13 cellular contexts compared by ENCODE assay signal in the genomic region with DNA sequence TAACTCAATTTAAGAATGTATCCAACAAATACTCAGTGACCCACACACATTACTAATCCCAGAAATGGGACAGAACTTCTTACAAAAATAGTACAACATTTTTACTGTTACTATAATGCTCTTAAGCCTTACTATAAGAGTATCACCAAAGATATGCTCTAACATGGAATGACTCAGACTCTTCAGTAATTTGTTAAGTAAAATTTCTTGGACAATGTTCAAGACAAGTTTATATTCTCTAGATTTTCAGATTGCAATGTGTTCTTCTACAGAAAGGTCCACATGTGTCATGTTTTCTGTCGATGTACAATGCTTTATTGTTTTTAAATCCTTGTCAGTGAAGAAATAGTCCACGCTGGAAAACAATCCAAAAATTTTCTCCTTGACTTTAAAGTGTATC.
DNase-seq lines count a peak whose midpoint lies in the region; ATAC-seq and TF ChIP-seq lines count a peak whose summit lies in the region.
"Had no signal": no experiment of that assay in that cellular context is flagged by ENCODE, and none has a peak within 500 bp of the region (broad histone marks: within the 10 kb centered on the region; RNA-seq: fewer than 3 reads in every experiment).

No MANE protein-coding gene starts in this region.

- no peaks in the 10 kb centered on the region for H3F3A ChIP-seq in GM23248 (ENCODE audit: insufficient read depth)

- H3K9me2 ChIP-seq in GM23248 (ENCODE audit: insufficient read depth) (no peaks in the 10 kb centered on the region), Karpas-422 (replicated peaks; ENCODE audit: insufficient read depth, low read length) (no peaks in the 10 kb centered on the region)

- no peaks in the 10 kb centered on the region for H3K4me1 ChIP-seq in GM23248 (ENCODE audit: insufficient read depth)
- peaks cover 33% of the 10 kb centered on the region for H3K4me1 ChIP-seq in Karpas-422 (ENCODE audit: low read length)
- H3K4me1 ChIP-seq: BE2C had no signal

- ATAC-seq in HG02884 (IDR thresholded peaks at IDR 0.05; ENCODE audit: unreplicated experiment) = no peak

- H2AFZ ChIP-seq in GM23248 (no peak overlapping the region), Karpas-422 (ENCODE audit: low read length) (no peak overlapping the region)

- H3K27ac ChIP-seq in GM23248 (no peak overlapping the region), Karpas-422 (ENCODE audit: low read length) (no peak overlapping the region)

- H3K9ac ChIP-seq in GM23248 (no peak overlapping the region), Karpas-422 (ENCODE audit: low read length) (no peak overlapping the region)

- H3K4me2 ChIP-seq in GM23248 (ENCODE audit: unreplicated experiment) = no peak overlapping the region
- H3K4me2 ChIP-seq in Karpas-422 (ENCODE audit: low read depth, low read length, poor library complexity, severe bottlenecking) = peak overlapping the region; percentile 20

- no peaks in the 10 kb centered on the region for H3K79me2 ChIP-seq in GM23248 (ENCODE audit: insufficient read depth)
- no peaks in the 10 kb centered on the region for H3K79me2 ChIP-seq in Karpas-422 (ENCODE audit: low read length)

- H4K20me1 ChIP-seq in GM23248 (ENCODE audit: insufficient read depth) (no peaks in the 10 kb centered on the region), Karpas-422 (ENCODE audit: insufficient read depth, low read depth, low read length) (no peaks in the 10 kb centered on the region)

- no peak for TF ChIP-seq CTCF in choroid plexus epithelial cell (conservative IDR thresholded peaks at IDR 0.05; ENCODE audit: low read depth, low read length)

- H3K9me3 ChIP-seq in GM23248 (ENCODE audit: low read depth) (no peaks in the 10 kb centered on the region), Karpas-422 (ENCODE audit: low read length) (no peaks in the 10 kb centered on the region)
- H3K9me3 ChIP-seq: BE2C had no signal

- DNase-seq in GM23248 (peak; percentile 2), Karpas-422 (no peak), choroid plexus epithelial cell (ENCODE audit: low read depth) (peak; percentile 37), iris pigment epithelial cell (ENCODE audit: low read depth) (peak; percentile 61), ACHN (no peak)
- no peak for DNase-seq in stimulated activated CD4-positive, alpha-beta T cell treated with anti-CD3 and anti-CD28 coated beads, Interleukin-2, amount 100 ng/mL, for 48 hours
- DNase-seq: BE2C; C1 segment of cervical spinal cord; CD4-positive, CD25-positive, alpha-beta regulatory T cell; CD8-positive, alpha-beta memory T cell; COR-L47; H9 had no signal

- 43 to 54% methylated on average over 2 of the region's 2 CpGs for WGBS in GM23248 (ENCODE audit: low coverage in 1 of 2, low lambda C conversion rate in 2 of 2, missing lambda C conversion rate in 2 of 2), 2 experiments

- no peak overlapping the region for H3K4me3 ChIP-seq in GM23248
- H3K4me3 ChIP-seq in Karpas-422 (ENCODE audit: low read length) = no peak overlapping the region
- H3K4me3 ChIP-seq in choroid plexus epithelial cell (ENCODE audit: low read depth, low read length) = no peak overlapping the region

- H3K27me3 ChIP-seq in GM23248 (replicated peaks; ENCODE audit: insufficient read depth) (no peaks in the 10 kb centered on the region), Karpas-422 (ENCODE audit: low read length) (no peaks in the 10 kb centered on the region; the same call in 1 of the 2 replicates)
- H3K27me3 ChIP-seq: BE2C had no signal

- in situ Hi-C loops in GM23248 (cut with MboI) (no loop called here), ACHN (cut with HindIII; ENCODE audit: low pct_ligation_motif_present, low pct_unique_long_range_greater_than_20kb, low sequenced_read_pairs) (no loop called here)

- H3K36me3 ChIP-seq in GM23248 (ENCODE audit: low read depth) (no peaks in the 10 kb centered on the region), Karpas-422 (ENCODE audit: insufficient read depth, low read length) (no peaks in the 10 kb centered on the region)
- H3K36me3 ChIP-seq: BE2C had no signal

Comparison
In these comparisons a context has a peak if more than half of its experiments do, and no peak if none do; other contexts are left out.
1. DNase-seq: peak in GM23248 (single experiment), choroid plexus epithelial cell (single experiment) and iris pigment epithelial cell (single experiment); none in Karpas-422 (single experiment), stimulated activated CD4-positive, alpha-beta T cell treated with anti-CD3 and anti-CD28 coated beads, Interleukin-2, amount 100 ng/mL, for 48 hours (0 of 2) and ACHN (single experiment).